ENCODE assay signal across 8 cellular contexts in genomic region chr2:106511476-106511888, GRCh38. TPM values are rescaled to one million over a fixed set of nuclear protein-coding genes. Genes with fewer than 3 reads are reported as not detected.
DNase-seq lines count a peak whose midpoint lies in the region; ATAC-seq and TF ChIP-seq lines count a peak whose summit lies in the region.
"Not testable (repeated sequence)": the region's sequence is repeated elsewhere in the genome, so short reads cannot be mapped to it uniquely, and the experiment has no call there.

No MANE protein-coding gene starts in this region.

- intact Hi-C loops in lower lobe of right lung (cut with DNase I); tibial artery (cut with DNase I; ENCODE audit: low total_unique reads): not testable (repeated sequence)

- H3K27ac ChIP-seq in lower lobe of right lung (peak overlapping the region; percentile 41), tibial artery (peak overlapping the region; percentile 47 to 62)

- TF ChIP-seq CTCF in lower lobe of right lung (IDR thresholded peaks at IDR 0.05); tibial artery (IDR thresholded peaks at IDR 0.05): not testable (repeated sequence)

- H3K36me3 ChIP-seq in lower lobe of right lung, tibial artery: not testable (repeated sequence)

- H3K9me3 ChIP-seq in lower lobe of right lung, tibial artery: not testable (repeated sequence)

- not testable (repeated sequence) for H3K27me3 ChIP-seq in lower lobe of right lung (ENCODE audit: low read depth); tibial artery

- not testable (repeated sequence) for H3K4me1 ChIP-seq in lower lobe of right lung
- H3K4me1 ChIP-seq in tibial artery, result peaks cover 0 to 17% (median 2%) of the 10 kb centered on the region in 4 donors

- DNase-seq in EH (ENCODE audit: low read depth), result peak; percentile 90
- peak; percentile 92 for DNase-seq in NCI-H460 (ENCODE audit: extremely low read depth, low read depth)
- DNase-seq in activated CD4-positive, alpha-beta T cell treated with anti-CD3 and anti-CD28 coated beads, Interleukin-2, amount 50 U/mL, for 1 hour, result peak; percentile 4
- peak; percentile 50 for DNase-seq in amniotic stem cell (lab: John Stamatoyannopoulos, UW)
- DNase-seq in fibroblast of peridontal ligament (ENCODE audit: extremely low read depth), result peak; percentile 51
- peak; percentile 63 for DNase-seq in lower lobe of right lung
- DNase-seq in stimulated activated CD4-positive, alpha-beta T cell treated with anti-CD3 and anti-CD28 coated beads, Interleukin-12 subunit alpha, Interleukin-12 subunit beta, amount 100 ng/mL, for 4 hours, result peak; percentile 27
- DNase-seq in tibial artery, result peak; percentile 83 to 87

- ATAC-seq in lower lobe of right lung, result peak; percentile 82 to 84

- peak overlapping the region; percentile 11 for H3K4me3 ChIP-seq in lower lobe of right lung
- H3K4me3 ChIP-seq in tibial artery, result peak overlapping the region; percentile 24 to 30

RNA-seq across cellular contexts. Expression of gene CD8B2, which starts 24.3 kb away (rescaled TPM):
- total RNA-seq in NCI-H460 (2014; rRNA removed; shearing (Covaris generic)), result not detected in 2 replicates
- polyA plus RNA-seq in NCI-H460 (2014; cell fraction: nucleus; rRNA removed), result not detected in 2 replicates
- total RNA-seq in lower lobe of right lung, result 0.21 TPM

RNA-seq across cellular contexts. Expression of gene RGPD3, which starts 43.3 kb away (rescaled TPM):
- 0.05 and 0.06 TPM in 2 replicates for total RNA-seq in NCI-H460 (2014; rRNA removed; shearing (Covaris generic))
- 0.05 TPM in 1 of 2 replicates, not detected in the other for polyA plus RNA-seq in NCI-H460 (2014; cell fraction: nucleus; rRNA removed)
- total RNA-seq in lower lobe of right lung, result 0.21 TPM

Comparison
In these comparisons a context has a peak if more than half of its experiments do, and no peak if none do; other contexts are left out.
1. Peak in every context shown above with its lines: DNase-seq, ATAC-seq, H3K4me3 ChIP-seq and H3K27ac ChIP-seq.
2. DNase-seq: peak in every context shown above with its lines; median percentile 92 in NCI-H460; 90 in EH; 85 in tibial artery; 63 in lower lobe of right lung; 51 in fibroblast of peridontal ligament; 50 in amniotic stem cell; 27 in stimulated activated CD4-positive, alpha-beta T cell treated with anti-CD3 and anti-CD28 coated beads, Interleukin-12 subunit alpha, Interleukin-12 subunit beta, amount 100 ng/mL, for 4 hours; 4 in activated CD4-positive, alpha-beta T cell treated with anti-CD3 and anti-CD28 coated beads, Interleukin-2, amount 50 U/mL, for 1 hour.